In genomic region chr2:234029150-234029733, GRCh38 we compare ENCODE assay signal across 39 cellular contexts. TPM values are rescaled to one million over a fixed set of nuclear protein-coding genes. Genes with fewer than 3 reads are reported as not detected.
DNase-seq lines count a peak whose midpoint lies in the region; ATAC-seq, FAIRE-seq and TF ChIP-seq lines count a peak whose summit lies in the region.
"Had no signal": no experiment of that assay in that cellular context is flagged by ENCODE, and none has a peak within 500 bp of the region (broad histone marks: within the 10 kb centered on the region; RNA-seq: fewer than 3 reads in every experiment).

No MANE protein-coding gene starts in this region.

- peaks cover 0 to 16% (median 14%) of the 10 kb centered on the region in 8 donors for H3K9me3 ChIP-seq in spleen

- DNase-seq in DMS53 (lab: John Stamatoyannopoulos, UW) (peak; percentile 19), DMS53 treated with DMSO at 0.1 percent for 48 hours (lab: John Stamatoyannopoulos, UW; ENCODE audit: unreplicated experiment) (no peak), RCC 7860 (ENCODE audit: low spot score) (peak; percentile 99), immature natural killer cell (no peak), spleen (no peak), NCI-H187 treated with DMSO at 0.1 percent for 48 hours (lab: John Stamatoyannopoulos, UW) (no peak)
- DNase-seq in effector CD8-positive, alpha-beta T cell (lab: John Stamatoyannopoulos, UW) = no peak
- DNase-seq: activated CD4-positive, alpha-beta memory T cell treated with anti-CD3 and anti-CD28 coated beads, Interleukin-2, amount 10 ng/mL, durations not matched to agents 7 days and 5 days; activated CD8-positive, alpha-beta memory T cell treated with anti-CD3 and anti-CD28 coated beads, Interleukin-2, amount 50 U/mL, for 48 hours; effector CD4-positive, alpha-beta T cell; H7; islet precursor cell; KG1; MG63; NCI-H2029; NCI-H2227 treated with DMSO at 0.1 percent for 48 hours; NCI-H526; NK-92 treated with Interleukin-12 subunit alpha and Interleukin-12 subunit beta, amount 100 ng/mL, for 24 hours; psoas muscle; stimulated activated CD4-positive, alpha-beta T cell treated with anti-CD3 and anti-CD28 coated beads, Interleukin-15, amount 100 ng/mL, for 24 hours; transverse colon had no signal

- no peak for TF ChIP-seq CTCF in spleen (IDR thresholded peaks at IDR 0.05 in 8 of 11, conservative IDR thresholded peaks at IDR 0.05 in 3 of 11)

- H3K36me3 ChIP-seq in spleen = no peaks in the 10 kb centered on the region
- H3K36me3 ChIP-seq: cardiac muscle cell, MG63, transverse colon had no signal

- 84 to 92% (median 87%) methylated on average over 4 of the region's 4 CpGs for WGBS in spleen, 5 donors

- peaks cover 2 to 6% (median 5%) of the 10 kb centered on the region in 3 donors for H3K27me3 Mint-ChIP-seq in immature natural killer cell (ENCODE audit: low read depth in 3 of 3)
- H3K27me3 Mint-ChIP-seq: activated naive CD8-positive, alpha-beta T cell; natural killer cell treated with Interleukin-12 subunit alpha and Interleukin-12 subunit beta and Interleukin-15 and Interleukin-18, amount 100 ng/mL, for 72 hours had no signal

- peak overlapping the region in 5 of 6 donors; percentile 34 to 90 (median 82) for H3K27ac Mint-ChIP-seq in immature natural killer cell
- H3K27ac Mint-ChIP-seq: activated CD4-positive, alpha-beta memory T cell treated with anti-CD3 and anti-CD28 coated beads, Interleukin-2, amount 10 ng/mL, durations not matched to agents 7 days and 5 days; activated naive CD8-positive, alpha-beta T cell; CD14-positive monocyte; stimulated activated effector memory CD8-positive, alpha-beta T cell treated with anti-CD3 and anti-CD28 coated beads, Interleukin-12 subunit alpha, Interleukin-12 subunit beta, amount 100 ng/mL, for 72 hours; T-helper 1 cell treated with Interleukin-12 subunit alpha and Interleukin-12 subunit beta and Interleukin-4 antibody, amounts not matched to agents 30 μg/mL and 1 μg/mL, for 36 hours had no signal

- H3K4me3 Mint-ChIP-seq in immature natural killer cell = peak overlapping the region in 3 of 5 donors; percentile 27 to 66 (median 64)
- H3K4me3 Mint-ChIP-seq: activated CD4-positive, alpha-beta memory T cell treated with anti-CD3 and anti-CD28 coated beads, Interleukin-2, amount 10 ng/mL, durations not matched to agents 7 days and 5 days; activated naive CD8-positive, alpha-beta T cell; CD14-positive monocyte; stimulated activated effector memory CD8-positive, alpha-beta T cell treated with anti-CD3 and anti-CD28 coated beads, Interleukin-12 subunit alpha, Interleukin-12 subunit beta, amount 100 ng/mL, for 72 hours; T-helper 1 cell treated with Interleukin-12 subunit alpha and Interleukin-12 subunit beta and Interleukin-4 antibody, amounts not matched to agents 30 μg/mL and 1 μg/mL, for 36 hours had no signal

- H3K4me1 ChIP-seq in spleen = peaks cover 0 to 33% (median 20%) of the 10 kb centered on the region in 6 donors
- H3K4me1 ChIP-seq: psoas muscle had no signal

- peaks cover 90 to 95% of the 10 kb centered on the region in 2 donors for H3K4me1 Mint-ChIP-seq in immature natural killer cell

- no peak overlapping the region for H3K4me3 ChIP-seq in spleen
- H3K4me3 ChIP-seq: cardiac muscle cell, lung, MG63, psoas muscle, transverse colon had no signal

- no peak for ATAC-seq in GM21526 (IDR thresholded peaks at IDR 0.05; ENCODE audit: low FRiP score, unreplicated experiment)
- ATAC-seq: natural killer cell treated with Interleukin-12 subunit alpha and Interleukin-12 subunit beta and Interleukin-15 and Interleukin-18, amount 100 ng/mL, for 72 hours; psoas muscle; Right ventricle myocardium inferior; SK-N-SH treated with all-trans-retinoic acid at 6 μM for 48 hours; stimulated activated effector memory CD8-positive, alpha-beta T cell treated with anti-CD3 and anti-CD28 coated beads, Interleukin-12 subunit alpha, Interleukin-12 subunit beta, amount 100 ng/mL, for 72 hours had no signal

- no peak for TF ChIP-seq POLR2A in spleen (IDR thresholded peaks at IDR 0.05)

- H3K27ac ChIP-seq in spleen = no peak overlapping the region
- H3K27ac ChIP-seq: 22Rv1, cardiac muscle cell, psoas muscle, transverse colon had no signal

- H3K36me3 Mint-ChIP-seq in immature natural killer cell = peaks cover 6 to 18% (median 9%) of the 10 kb centered on the region in 3 donors
- H3K36me3 Mint-ChIP-seq: CD14-positive monocyte; stimulated activated effector memory CD8-positive, alpha-beta T cell treated with anti-CD3 and anti-CD28 coated beads, Interleukin-12 subunit alpha, Interleukin-12 subunit beta, amount 100 ng/mL, for 72 hours had no signal

- intact Hi-C loops in spleen (cut with DNase I; ENCODE audit: low total_unique reads) = no loop called here

- H3K27me3 ChIP-seq in spleen (replicated peaks in 1 of 7) = peaks cover 0 to 26% (median 0%) of the 10 kb centered on the region in 7 donors
- H3K27me3 ChIP-seq: cardiac muscle cell, MG63, transverse colon had no signal

- peak; percentile 100 for FAIRE-seq in RCC 7860 (lab: Jason Lieb, UNC)
- FAIRE-seq: colon, D721Med, GM12891, TTC549 had no signal

- peaks cover 4 to 12% (median 9%) of the 10 kb centered on the region in 6 donors for H3K9me3 Mint-ChIP-seq in immature natural killer cell

RNA-seq across cellular contexts. Expression of gene SPP2, which starts 21.3 kb away (rescaled TPM):
- polyA plus RNA-seq in immature natural killer cell (not detected), spleen (not detected)
- not detected for total RNA-seq in spleen
- total RNA-seq: activated CD4-positive, alpha-beta memory T cell treated with anti-CD3 and anti-CD28 coated beads, Interleukin-2, amount 10 ng/mL, durations not matched to agents 7 days and 5 days; cardiac muscle cell; H7; lung; mucosa of gallbladder; natural killer cell treated with Interleukin-12 subunit alpha and Interleukin-12 subunit beta and Interleukin-15 and Interleukin-18, amount 100 ng/mL, for 72 hours; omental fat pad; psoas muscle; Right ventricle myocardium inferior; subcutaneous adipose tissue; transverse colon had no signal
- polyA plus RNA-seq: cardiac muscle cell, CD14-positive monocyte, lung, psoas muscle had no signal

Comparison
In these comparisons a context has a peak if more than half of its experiments do, and no peak if none do; other contexts are left out.
1. DNase-seq: peak in DMS53 (single experiment) and RCC 7860 (single experiment); none in DMS53 treated with DMSO at 0.1 percent for 48 hours (single experiment), immature natural killer cell (0 of 3), spleen (single experiment), effector CD8-positive, alpha-beta T cell (single experiment) and NCI-H187 treated with DMSO at 0.1 percent for 48 hours (single experiment).